Comparison of ENCODE assay signal across 8 cellular contexts in genomic region chr1:25520446-25521061, GRCh38. TPM values are rescaled to one million over a fixed set of nuclear protein-coding genes. Genes with fewer than 3 reads are reported as not detected.
A peak's percentile ranks its signal among the peaks of the same experiment; 100 is the strongest.
DNase-seq lines count a peak whose midpoint lies in the region; ATAC-seq lines count a peak whose summit lies in the region.

No MANE protein-coding gene starts in this region.

- peaks cover 6% of the 10 kb centered on the region for H3K4me1 Mint-ChIP-seq in memory B cell

- no peaks in the 10 kb centered on the region for H3K36me3 Mint-ChIP-seq in memory B cell

- H3K4me3 Mint-ChIP-seq in memory B cell = no peak overlapping the region

- H3K9me3 Mint-ChIP-seq in memory B cell = peaks cover 2% of the 10 kb centered on the region

- peak; percentile 53 for ATAC-seq in memory B cell (ENCODE audit: low read depth)
- no peak for ATAC-seq in HG02973 (IDR thresholded peaks at IDR 0.05; ENCODE audit: unreplicated experiment)

- peaks cover 5% of the 10 kb centered on the region for H3K27me3 Mint-ChIP-seq in memory B cell

- DNase-seq in NCI-H748 (lab: John Stamatoyannopoulos, UW; ENCODE audit: unreplicated experiment) = peak; percentile 24
- DNase-seq in NCI-H748 treated with DMSO at 0.1 percent for 48 hours (lab: John Stamatoyannopoulos, UW) = no peak
- DNase-seq in NCI-H2171 (lab: John Stamatoyannopoulos, UW) = peak; percentile 45
- peak; percentile 75 for DNase-seq in activated CD4-positive, alpha-beta T cell treated with anti-CD3 and anti-CD28 coated beads, Interleukin-2, amount 50 U/mL, for 1 hour
- DNase-seq in dermis blood vessel endothelial cell = peak; percentile 80
- DNase-seq in memory B cell (ENCODE audit: low spot score in 2 of 2) = peak; percentile 45 to 54
- DNase-seq in stimulated activated CD8-positive, alpha-beta memory T cell treated with anti-CD3 and anti-CD28 coated beads, Interleukin-2, amount 100 ng/mL, for 48 hours (ENCODE audit: low read depth in 2 of 2) = peak; percentile 32 to 56

- H3K27ac Mint-ChIP-seq in memory B cell = no peak overlapping the region

RNA-seq across cellular contexts. Expression of gene LDLRAP1, which starts 22.9 kb away (rescaled TPM):
- total RNA-seq in dermis blood vessel endothelial cell = 22.0 and 31.8 TPM in 2 replicates
